ENCODE assay signal across 2 cellular contexts in genomic region chr10:110639858-110640257, GRCh38. TPM values are rescaled to one million over a fixed set of nuclear protein-coding genes. Genes with fewer than 3 reads are reported as not detected.
"Had no signal": no experiment of that assay in that cellular context is flagged by ENCODE, and none has a peak within 500 bp of the region (broad histone marks: within the 10 kb centered on the region; RNA-seq: fewer than 3 reads in every experiment).

No MANE protein-coding gene starts in this region.

RNA-seq across cellular contexts. Expression of gene RBM20, which starts 4.3 kb away (rescaled TPM):
- polyA plus RNA-seq: immature natural killer cell, mammary epithelial cell had no signal
